ENCODE assay signal across 1 cellular context in genomic region chr2:231452799-231453508, GRCh38.
TF ChIP-seq lines count a peak whose summit lies in the region.

No MANE protein-coding gene starts in this region.

TF ChIP-seq in K562, 482 proteins besides CTCF, POLR2A, EP300 and RAD21 (continued from another document):
- TF ChIP-seq SIN3A (IDR thresholded peaks at IDR 0.05; ENCODE audit: borderline replicate concordance in 2 of 2, control insufficient read depth in 1 of 2, low read depth in 2 of 2, low read length in 2 of 2) (peak in 1 of 2 experiments; percentile 34; a peak in 1 of 4 replicates), SNRNP70 (optimal IDR thresholded peaks at IDR 0.05; ENCODE audit: low read depth, low read length) (peak; percentile 47), CAMTA2 (CRISPR knock-in tag; conservative IDR thresholded peaks at IDR 0.05) (no peak), GABPA (tag; conservative IDR thresholded peaks at IDR 0.05; ENCODE audit: low read depth) (no peak), KLF1 (tag; IDR thresholded peaks at IDR 0.05) (no peak), POLR2G (IDR thresholded peaks at IDR 0.05; ENCODE audit: low read depth, low read length) (peak; percentile 37; the same call in 1 of the 2 replicates), NCOA2 (IDR thresholded peaks at IDR 0.05; ENCODE audit: partially characterized antibody in 2 of 2) (no peak), ZNF133 (CRISPR knock-in tag; IDR thresholded peaks at IDR 0.05) (no peak), ZNF436 (CRISPR knock-in tag; IDR thresholded peaks at IDR 0.05) (no peak)
- TF ChIP-seq, protein P1, sequence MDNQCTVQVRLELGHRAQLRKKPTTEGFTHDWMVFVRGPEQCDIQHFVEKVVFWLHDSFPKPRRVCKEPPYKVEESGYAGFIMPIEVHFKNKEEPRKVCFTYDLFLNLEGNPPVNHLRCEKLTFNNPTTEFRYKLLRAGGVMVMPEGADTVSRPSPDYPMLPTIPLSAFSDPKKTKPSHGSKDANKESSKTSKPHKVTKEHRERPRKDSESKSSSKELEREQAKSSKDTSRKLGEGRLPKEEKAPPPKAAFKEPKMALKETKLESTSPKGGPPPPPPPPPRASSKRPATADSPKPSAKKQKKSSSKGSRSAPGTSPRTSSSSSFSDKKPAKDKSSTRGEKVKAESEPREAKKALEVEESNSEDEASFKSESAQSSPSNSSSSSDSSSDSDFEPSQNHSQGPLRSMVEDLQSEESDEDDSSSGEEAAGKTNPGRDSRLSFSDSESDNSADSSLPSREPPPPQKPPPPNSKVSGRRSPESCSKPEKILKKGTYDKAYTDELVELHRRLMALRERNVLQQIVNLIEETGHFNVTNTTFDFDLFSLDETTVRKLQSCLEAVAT (IDR thresholded peaks at IDR 0.05), result no peak
